18 cellular contexts compared by ENCODE assay signal in genomic region chr1:2404890-2405511, GRCh38. TPM values are rescaled to one million over a fixed set of nuclear protein-coding genes. Genes with fewer than 3 reads are reported as not detected.
DNase-seq lines count a peak whose midpoint lies in the region; ATAC-seq, FAIRE-seq and TF ChIP-seq lines count a peak whose summit lies in the region.
"Had no signal": no experiment of that assay in that cellular context is flagged by ENCODE, and none has a peak within 500 bp of the region (broad histone marks: within the 10 kb centered on the region; RNA-seq: fewer than 3 reads in every experiment).

No MANE protein-coding gene starts in this region.

- H3K9ac ChIP-seq in HCT116 (ENCODE audit: low read length) (no peak overlapping the region), astrocyte (ENCODE audit: low read length) (peak overlapping the region; percentile 71), kidney (ENCODE audit: low read length in 2 of 2) (peak overlapping the region in 1 of 2 donors; percentile 19)
- H3K9ac ChIP-seq: neural progenitor cell had no signal

- CTCF ChIA-PET in HCT116 (lab: Charles Lee), result no interaction called here

- no peaks in the 10 kb centered on the region for H3K9me3 ChIP-seq in HCT116 (ENCODE audit: control insufficient read depth in 1 of 2, insufficient read depth in 1 of 2, low read depth in 1 of 2, low read length in 2 of 2)
- no peaks in the 10 kb centered on the region for H3K9me3 ChIP-seq in astrocyte (ENCODE audit: insufficient read depth, low read depth, low read length)
- H3K9me3 ChIP-seq in kidney (ENCODE audit: control insufficient read depth in 1 of 2, low read length in 2 of 2), result no peaks in the 10 kb centered on the region
- H3K9me3 ChIP-seq: heart right ventricle had no signal

- H3K27me3 Mint-ChIP-seq in astrocyte (ENCODE audit: low read depth, unreplicated experiment), result no peaks in the 10 kb centered on the region

- DNase-seq in HCT116 (ENCODE audit: low read depth, low spot score) (no peak), astrocyte (ENCODE audit: low read depth) (no peak), kidney (peak; percentile 74), glomerular visceral epithelial cell (ENCODE audit: extremely low spot score) (no peak), GM13976 (ENCODE audit: low spot score) (no peak), NCI-H524 (lab: John Stamatoyannopoulos, UW) (no peak)
- DNase-seq: activated CD4-positive, CD25-positive, alpha-beta regulatory T cell treated with anti-CD3 and anti-CD28 coated beads, Interleukin-2, amount 50 U/mL, for 72 hours; activated CD8-positive, alpha-beta memory T cell treated with anti-CD3 and anti-CD28 coated beads, Interleukin-2, amount 50 U/mL, for 4 hours; activated naive CD4-positive, alpha-beta T cell treated with Interleukin-2 at 50 U/mL for 16 hours; NCI-H187 treated with DMSO at 0.1 percent for 48 hours; NCI-H446 treated with DMSO at 0.1 percent for 48 hours had no signal

- H4K20me1 ChIP-seq in HCT116 (ENCODE audit: insufficient read depth) (no peaks in the 10 kb centered on the region), astrocyte (ENCODE audit: insufficient read depth, low read length) (peaks cover 44% of the 10 kb centered on the region)

- H3K79me2 ChIP-seq in HCT116 (ENCODE audit: insufficient read depth, low read length), result peaks cover 14% of the 10 kb centered on the region; the same call in 1 of the 2 replicates
- H3K79me2 ChIP-seq in astrocyte (ENCODE audit: insufficient read depth, low read length), result peaks cover 31% of the 10 kb centered on the region

- peaks cover 8% of the 10 kb centered on the region for H3K4me1 Mint-ChIP-seq in astrocyte (ENCODE audit: low read depth, unreplicated experiment)
- H3K4me1 Mint-ChIP-seq: brain had no signal

- no peaks in the 10 kb centered on the region for H3K27me3 ChIP-seq in HCT116 (ENCODE audit: insufficient read depth, low read length)
- no peaks in the 10 kb centered on the region for H3K27me3 ChIP-seq in astrocyte (ENCODE audit: insufficient read depth, low read length)
- H3K27me3 ChIP-seq: heart right ventricle, neural progenitor cell had no signal

- H3K4me2 ChIP-seq in HCT116 (ENCODE audit: low read length), result no peak overlapping the region
- peak overlapping the region; percentile 70 for H3K4me2 ChIP-seq in astrocyte (ENCODE audit: low read length)
- H3K4me2 ChIP-seq: neural progenitor cell had no signal

- ATAC-seq in HCT116, result no peak
- no peak for ATAC-seq in GM21619 (IDR thresholded peaks at IDR 0.05; ENCODE audit: unreplicated experiment)
- ATAC-seq: esophagus mucosa, heart right ventricle had no signal

- no peak for TF ChIP-seq CTCF in 22Rv1 (IDR thresholded peaks at IDR 0.05)
- TF ChIP-seq CTCF in HCT116 (IDR thresholded peaks at IDR 0.05 in 2 of 3, conservative IDR thresholded peaks at IDR 0.05 in 1 of 3; ENCODE audit: borderline replicate concordance in 1 of 3, insufficient read depth in 1 of 3, low read depth in 2 of 3, low read length in 2 of 3), result no peak
- no peak for TF ChIP-seq CTCF in astrocyte (IDR thresholded peaks at IDR 0.05; ENCODE audit: insufficient read depth, low read depth, low read length)
- TF ChIP-seq CTCF in kidney (IDR thresholded peaks at IDR 0.05; ENCODE audit: borderline replicate concordance, extremely low read depth, insufficient read depth), result no peak
- TF ChIP-seq CTCF in GM13976 (IDR thresholded peaks at IDR 0.05; ENCODE audit: borderline replicate concordance, control extremely low read depth, extremely low read depth, insufficient read depth, missing control alignments), result no peak

- TF ChIP-seq POLR2A in HCT116 (IDR thresholded peaks at IDR 0.05; ENCODE audit: borderline replicate concordance, extremely low read depth, insufficient read depth, insufficient read length), result no peak

- H3K27ac ChIP-seq in 22Rv1, result 0 out of 2 replicates have a peak overlapping the region, but pooled peaks have one; percentile 10
- no peak overlapping the region for H3K27ac ChIP-seq in HCT116 (ENCODE audit: low read depth, low read length)
- peak overlapping the region; percentile 85 for H3K27ac ChIP-seq in astrocyte (ENCODE audit: low read depth, low read length)
- peak overlapping the region; percentile 51 to 59 for H3K27ac ChIP-seq in kidney (ENCODE audit: low read depth in 2 of 2, low read length in 2 of 2)
- H3K27ac ChIP-seq: heart right ventricle, neural progenitor cell had no signal

- TF ChIP-seq RAD21 in HCT116 (IDR thresholded peaks at IDR 0.05; ENCODE audit: low read depth), result no peak

- intact Hi-C loops in HCT116 (cut with micrococcal nuclease), result no loop called here
- intact Hi-C loops in kidney (cut with DNase I), result no loop called here

- RAD21 ChIA-PET in HCT116 (lab: Charles Lee; ENCODE audit: low non-redundant PET in 1 of 2, low total read pairs in 2 of 2, uncharacterized antibody in 2 of 2, unreplicated experiment in 2 of 2), result no interaction called here

- H2AFZ ChIP-seq in HCT116 (ENCODE audit: low read depth, low read length, poor library complexity, severe bottlenecking) (no peak overlapping the region), astrocyte (ENCODE audit: low read depth, low read length) (no peak overlapping the region)
- H2AFZ ChIP-seq: neural progenitor cell had no signal

- H3K36me3 ChIP-seq in HCT116 (ENCODE audit: control insufficient read depth in 1 of 2, insufficient read depth in 2 of 2, low read length in 2 of 2) (peaks cover 20 to 30% of the 10 kb centered on the region in 2 experiments), astrocyte (ENCODE audit: insufficient read depth, low read length) (peaks cover 33% of the 10 kb centered on the region), kidney (ENCODE audit: control insufficient read depth in 1 of 2, insufficient read depth in 2 of 2, low read length in 2 of 2) (peaks cover 22 to 35% of the 10 kb centered on the region in 2 donors)
- H3K36me3 ChIP-seq: neural progenitor cell had no signal

- no peak for FAIRE-seq in astrocyte (lab: Jason Lieb, UNC)
- no peak for FAIRE-seq in kidney (lab: Jason Lieb, UNC)
- FAIRE-seq: keratinocyte had no signal

- POLR2A ChIA-PET in HCT116 (lab: Charles Lee), result no interaction called here

- H3K4me3 ChIP-seq in HCT116 (replicated peaks in 1 of 2; ENCODE audit: low read depth in 1 of 2, low read length in 2 of 2), result no peak overlapping the region
- no peak overlapping the region for H3K4me3 ChIP-seq in astrocyte (ENCODE audit: insufficient read depth, low read depth, low read length)
- no peak overlapping the region for H3K4me3 ChIP-seq in kidney (ENCODE audit: low read length in 2 of 2)
- H3K4me3 ChIP-seq: heart right ventricle, neural progenitor cell had no signal

- H3K4me3 Mint-ChIP-seq in astrocyte (ENCODE audit: unreplicated experiment), result no peak overlapping the region
- H3K4me3 Mint-ChIP-seq: brain, neural progenitor cell had no signal

- H3K36me3 Mint-ChIP-seq in astrocyte (ENCODE audit: low read depth, unreplicated experiment), result peaks cover 9% of the 10 kb centered on the region

- in situ Hi-C loops in GM13976 (cut with MboI; ENCODE audit: low sequenced_read_pairs, unreplicated experiment), result loop anchor here (25.0 kb wide), 1 partner anchor 132 kb away; the partner anchor contains the start of genes HES5 and PANK4

- H3K4me1 ChIP-seq in HCT116 (ENCODE audit: control insufficient read depth in 1 of 2, insufficient read depth in 2 of 2, low read length in 2 of 2), result no peaks in the 10 kb centered on the region
- H3K4me1 ChIP-seq in astrocyte (ENCODE audit: insufficient read depth, low read length), result peaks cover 19% of the 10 kb centered on the region
- H3K4me1 ChIP-seq in kidney (ENCODE audit: control insufficient read depth in 1 of 2, insufficient read depth in 1 of 2, low read depth in 1 of 2, low read length in 2 of 2), result peaks cover 0 to 2% of the 10 kb centered on the region in 2 donors
- H3K4me1 ChIP-seq: neural progenitor cell had no signal

- H3K27ac Mint-ChIP-seq in astrocyte (ENCODE audit: unreplicated experiment), result no peak overlapping the region
- H3K27ac Mint-ChIP-seq: neural progenitor cell had no signal

- no peaks in the 10 kb centered on the region for H3K9me2 ChIP-seq in HCT116 (ENCODE audit: insufficient read depth)

- BruUV-seq in HCT116 (replicated peaks; lab: Mats Ljungman, UMichigan), result TSS peak; percentile 36

- H3K9me3 Mint-ChIP-seq in astrocyte (ENCODE audit: unreplicated experiment), result no peaks in the 10 kb centered on the region
- H3K9me3 Mint-ChIP-seq: brain, neural progenitor cell had no signal

TF ChIP-seq in HCT116, 20 proteins besides CTCF, POLR2A, EP300 and RAD21 (continues in another document):
- no peak for TF ChIP-seq EZH2phosphoT487 (IDR thresholded peaks at IDR 0.05; ENCODE audit: borderline replicate concordance)
- TF ChIP-seq ZFX (IDR thresholded peaks at IDR 0.05), result no peak
- TF ChIP-seq EGR1 (IDR thresholded peaks at IDR 0.05; ENCODE audit: low read depth), result no peak

RNA-seq across cellular contexts. Expression of gene PEX10, which starts 7.4 kb away (rescaled TPM):
- total RNA-seq in HCT116 (2021; ENCODE audit: unreplicated experiment), result 27.9 TPM
- 20.3 and 23.2 TPM in 2 replicates for polyA plus RNA-seq in HCT116 (2012)
- total RNA-seq in astrocyte, result 16.6 and 18.6 TPM in 2 replicates
- 25.6 TPM for total RNA-seq in kidney
- polyA plus RNA-seq in kidney (ENCODE audit: insufficient read depth, low read depth, low replicate concordance), result 26.8 TPM

RNA-seq across cellular contexts. Expression of gene RER1, which starts 13.4 kb away (rescaled TPM):
- total RNA-seq in HCT116 (2021; ENCODE audit: unreplicated experiment), result 155 TPM
- polyA plus RNA-seq in HCT116 (2012), result 137 and 147 TPM in 2 replicates
- total RNA-seq in astrocyte, result 197 and 211 TPM in 2 replicates
- 162 TPM for total RNA-seq in kidney
- 158 TPM for polyA plus RNA-seq in kidney (ENCODE audit: insufficient read depth, low read depth, low replicate concordance)

RNA-seq across cellular contexts. Expression of gene MORN1, which starts 13.6 kb away (rescaled TPM):
- total RNA-seq in HCT116 (2021; ENCODE audit: unreplicated experiment) (21.4 TPM), astrocyte (9.2 and 11.7 TPM in 2 replicates), kidney (24.7 TPM)
- polyA plus RNA-seq in HCT116 (2012), result 9.1 and 10.2 TPM in 2 replicates
- 9.0 TPM for polyA plus RNA-seq in kidney (ENCODE audit: insufficient read depth, low read depth, low replicate concordance)
